Comparison of ENCODE assay signal across 8 cellular contexts in the genomic region with DNA sequence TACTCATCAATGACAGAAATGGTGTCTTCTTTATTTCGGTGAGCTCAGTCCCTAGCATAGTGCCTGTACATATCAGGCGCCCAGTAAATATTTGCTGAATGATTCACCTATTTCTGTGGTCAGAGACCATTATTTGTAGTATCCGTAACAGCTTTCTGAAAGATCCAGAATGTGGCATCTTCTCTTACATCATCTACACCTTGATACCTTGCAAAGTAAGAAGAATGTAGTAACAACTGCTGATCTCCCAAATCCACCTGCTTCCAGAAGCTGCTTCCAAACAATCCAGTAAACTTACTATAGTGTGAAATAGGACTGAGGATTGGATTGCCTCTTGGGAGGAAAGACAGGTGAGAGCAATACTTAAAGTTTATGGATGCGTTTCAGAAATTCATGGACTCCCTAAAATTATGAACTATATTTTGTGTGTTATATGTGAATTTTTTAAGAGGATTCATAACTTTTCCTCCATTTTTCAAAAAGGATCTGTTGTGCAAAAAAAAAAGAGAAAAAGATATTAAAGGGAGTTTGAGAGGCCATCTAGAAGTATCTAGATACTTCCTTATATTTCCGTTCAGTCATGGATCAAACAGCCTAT. TPM values are rescaled to one million over a fixed set of nuclear protein-coding genes. Genes with fewer than 3 reads are reported as not detected.
DNase-seq lines count a peak whose midpoint lies in the region; ATAC-seq, FAIRE-seq and TF ChIP-seq lines count a peak whose summit lies in the region.

No MANE protein-coding gene starts in this region.

- H3K9ac ChIP-seq in adipocyte (ENCODE audit: low read length): peak overlapping the region; percentile 87
- H3K9ac ChIP-seq in HepG2 (ENCODE audit: insufficient read depth, low read depth, low read length): peak overlapping the region; percentile 75

- peak in 1 of 2 experiments; percentile 91; a peak in 2 of 4 replicates for TF ChIP-seq EP300 in HepG2 (IDR thresholded peaks at IDR 0.05; ENCODE audit: low read depth in 2 of 2, low read length in 2 of 2)
- peak; percentile 73 for TF ChIP-seq EP300 in HepG2 (CRISPR knock-in tag; IDR thresholded peaks at IDR 0.05; ENCODE audit: borderline replicate concordance)

- ATAC-seq in HepG2: peak; percentile 69
- ATAC-seq in GM18870 (IDR thresholded peaks at IDR 0.05; ENCODE audit: unreplicated experiment): no peak

- no peak for TF ChIP-seq POLR2A in HepG2 (IDR thresholded peaks at IDR 0.05; ENCODE audit: insufficient read depth in 1 of 2, low read depth in 2 of 2, low read length in 2 of 2)
- no peak for TF ChIP-seq POLR2A in uterus (IDR thresholded peaks at IDR 0.05)

- TF ChIP-seq RAD21 in HepG2 (CRISPR knock-in tag; IDR thresholded peaks at IDR 0.05): no peak

- WGBS in HepG2 (ENCODE audit: low lambda C conversion rate): 32% methylated on average over 5 of the region's 5 CpGs

- CTCF ChIA-PET in AG04449 (lab: Yijun Ruan, JAX) (interaction anchor here (0.8 to 1.7 kb wide), 5 partner anchors 22 to 305 kb away, joined by 3 to 9 read pairs (median 5); no protein-coding TSS in a partner anchor), HepG2 (lab: Yijun Ruan, JAX; ENCODE audit: low intra/inter-chr PET ratio, low total read pairs) (no interaction called here)

- H2AFZ ChIP-seq in HepG2 (ENCODE audit: low read length): no peak overlapping the region

- intact Hi-C loops in HepG2 (cut with micrococcal nuclease; ENCODE audit: unreplicated experiment) (no loop called here), uterus (cut with DNase I; ENCODE audit: low total_unique reads) (no loop called here)

- H3K9me3 ChIP-seq in adipocyte (ENCODE audit: control insufficient read depth, low read length) (no peaks in the 10 kb centered on the region), HepG2 (ENCODE audit: low read length) (no peaks in the 10 kb centered on the region), uterus (no peaks in the 10 kb centered on the region)

- H4K20me1 ChIP-seq in HepG2 (ENCODE audit: insufficient read depth, low read length): peaks cover 18% of the 10 kb centered on the region; the same call in 1 of the 2 replicates

- H3K4me1 ChIP-seq in adipocyte (ENCODE audit: control insufficient read depth, insufficient read depth, low read length) (peaks cover 23% of the 10 kb centered on the region), HepG2 (ENCODE audit: insufficient read depth, low read length) (peaks cover 65% of the 10 kb centered on the region), uterus (peaks cover 0 to 6% of the 10 kb centered on the region in 2 donors)

- POLR2A ChIA-PET in AG04449 (lab: Yijun Ruan, JAX) (interaction anchor here (0.8 to 1.3 kb wide), 4 partner anchors 9 to 466 kb away, joined by 3 to 5 read pairs (median 4); no protein-coding TSS in a partner anchor), HepG2 (lab: Yijun Ruan, JAX) (interaction anchor here (0.5 to 2.9 kb wide), 35 partner anchors 9 to 1215 kb away, joined by 3 to 45 read pairs (median 5); a partner anchor contains a TSS)

- H3K36me3 ChIP-seq in adipocyte (ENCODE audit: control insufficient read depth, insufficient read depth, low read length, severe bottlenecking) (no peaks in the 10 kb centered on the region), HepG2 (replicated peaks in 1 of 2; ENCODE audit: control insufficient read depth in 1 of 2, insufficient read depth in 2 of 2, low read length in 2 of 2) (peaks cover 2 to 7% of the 10 kb centered on the region in 2 experiments; a peak in 3 of 5 replicates), uterus (no peaks in the 10 kb centered on the region)

- in situ Hi-C loops in HepG2 (cut with HindIII; ENCODE audit: extremely low pct_ligation_motif_present, low pct_unique_long_range_greater_than_20kb): no loop called here

- no TSS peak for BruUV-seq in HepG2 (replicated peaks; lab: Mats Ljungman, UMichigan)

- peaks cover 38% of the 10 kb centered on the region for H3K79me2 ChIP-seq in HepG2 (ENCODE audit: insufficient read depth, low read length)

- H3K4me3 ChIP-seq in AG04449 (ENCODE audit: low read depth, low read length) (peak overlapping the region; percentile 67), adipocyte (ENCODE audit: low read length) (peak overlapping the region; percentile 89), HepG2 (replicated peaks in 1 of 3; ENCODE audit: insufficient read depth in 1 of 3, low read depth in 2 of 3, low read length in 3 of 3) (peak overlapping the region; percentile 41 to 66 (median 42); a peak in 5 of 6 replicates), uterus (peak overlapping the region; percentile 84 to 94)

- no peaks in the 10 kb centered on the region for H3K27me3 ChIP-seq in adipocyte (replicated peaks; ENCODE audit: control insufficient read depth, insufficient read depth, low read length)
- H3K27me3 ChIP-seq in HepG2 (ENCODE audit: control insufficient read depth in 1 of 2, insufficient read depth in 2 of 2, low read length in 2 of 2): no peaks in the 10 kb centered on the region; a peak in 1 of 5 replicates
- no peaks in the 10 kb centered on the region for H3K27me3 ChIP-seq in uterus

- H3K27ac ChIP-seq in HepG2 (ENCODE audit: extremely low read length, insufficient read depth, low read length) (peak overlapping the region; percentile 88), uterus (peak overlapping the region; percentile 85 to 89)

- no peak for FAIRE-seq in HepG2 (lab: Jason Lieb, UNC)

- H3K4me2 ChIP-seq in HepG2 (ENCODE audit: low read depth, low read length): peak overlapping the region; percentile 94

- DNase-seq in AG04449 (ENCODE audit: low read depth, low spot score) (peak; percentile 21), HS-27A (ENCODE audit: low read depth) (peak; percentile 41), adipocyte (ENCODE audit: low read depth) (peak; percentile 65), HepG2 (ENCODE audit: low spot score) (peak; percentile 96), uterus (no peak), NCI-H774 (lab: John Stamatoyannopoulos, UW) (no peak)
- DNase-seq in stimulated activated CD4-positive, alpha-beta T cell treated with anti-CD3 and anti-CD28 coated beads, Interleukin-4, amount 100 ng/mL, for 24 hours: no peak

- TF ChIP-seq CTCF in AG04449 (IDR thresholded peaks at IDR 0.05; ENCODE audit: insufficient read depth, low read length, missing control alignments) (no peak), HepG2 (CRISPR knock-in tag; IDR thresholded peaks at IDR 0.05) (no peak), uterus (IDR thresholded peaks at IDR 0.05) (no peak)

TF ChIP-seq in HepG2, 621 proteins besides CTCF, POLR2A, EP300 and RAD21 (continues in another document):
- no peak; the same call in 1 of the 2 replicates for TF ChIP-seq YEATS4 (CRISPR knock-in tag; IDR thresholded peaks at IDR 0.05; ENCODE audit: borderline replicate concordance)
- TF ChIP-seq CEBPG (CRISPR knock-in tag; IDR thresholded peaks at IDR 0.05): peak; percentile 88
- peak; percentile 59; the same call in 1 of the 2 replicates for TF ChIP-seq ZNF670 (CRISPR knock-in tag; IDR thresholded peaks at IDR 0.05; ENCODE audit: borderline replicate concordance)
- TF ChIP-seq, protein P1, sequence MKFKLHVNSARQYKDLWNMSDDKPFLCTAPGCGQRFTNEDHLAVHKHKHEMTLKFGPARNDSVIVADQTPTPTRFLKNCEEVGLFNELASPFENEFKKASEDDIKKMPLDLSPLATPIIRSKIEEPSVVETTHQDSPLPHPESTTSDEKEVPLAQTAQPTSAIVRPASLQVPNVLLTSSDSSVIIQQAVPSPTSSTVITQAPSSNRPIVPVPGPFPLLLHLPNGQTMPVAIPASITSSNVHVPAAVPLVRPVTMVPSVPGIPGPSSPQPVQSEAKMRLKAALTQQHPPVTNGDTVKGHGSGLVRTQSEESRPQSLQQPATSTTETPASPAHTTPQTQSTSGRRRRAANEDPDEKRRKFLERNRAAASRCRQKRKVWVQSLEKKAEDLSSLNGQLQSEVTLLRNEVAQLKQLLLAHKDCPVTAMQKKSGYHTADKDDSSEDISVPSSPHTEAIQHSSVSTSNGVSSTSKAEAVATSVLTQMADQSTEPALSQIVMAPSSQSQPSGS (CRISPR knock-in tag; IDR thresholded peaks at IDR 0.05): peak; percentile 63; the same call in 1 of the 2 replicates

RNA-seq across cellular contexts. Expression of a gene that starts 0.9 kb away (rescaled TPM):
- total RNA-seq in HepG2 (2016; rRNA removed; fragmentation: Illumina TruSeq; extraction: Trizol) (12.1 and 20.6 TPM in 2 replicates), uterus (10 to 100 TPM in 3 of 4 donors, 1 to 10 TPM in 1; 4.6 to 29.7 (median 10.6) TPM)
- 10.5 and 13.0 TPM in 2 replicates for total RNA-seq in HepG2 (2016; cell fraction: cytosol; rRNA removed; fragmentation: Illumina TruSeq; extraction: Trizol; ENCODE audit: low read depth)
- total RNA-seq in HepG2 (2016; cell fraction: insoluble cytoplasmic fraction; rRNA removed; fragmentation: Illumina TruSeq; extraction: Trizol): 11.7 and 17.6 TPM in 2 replicates
- total RNA-seq in HepG2 (2016; cell fraction: membrane; rRNA removed; fragmentation: Illumina TruSeq; extraction: Trizol): 6.6 and 10.3 TPM in 2 replicates
- 17.4 and 19.6 TPM in 2 replicates for total RNA-seq in HepG2 (2016; cell fraction: nucleus; rRNA removed; fragmentation: Illumina TruSeq; extraction: Trizol)
- 15.3 and 19.2 TPM in 2 replicates for polyA plus RNA-seq in HepG2 (2011; rRNA removed)
- polyA plus RNA-seq in HepG2 (2011; cell fraction: cytosol; rRNA removed): 9.0 and 11.6 TPM in 2 replicates
- polyA plus RNA-seq in HepG2 (2011; cell fraction: nucleus; rRNA removed): 13.3 and 14.0 TPM in 2 replicates
- polyA plus RNA-seq in HepG2 (2012): 14.6 and 15.3 TPM in 2 replicates
- polyA plus RNA-seq in HepG2 (2016; cell fraction: cytosol; fragmentation: Illumina TruSeq; extraction: Trizol; ENCODE audit: low read depth): 0.40 and 0.42 TPM in 2 replicates
- 12.3 and 15.6 TPM in 2 replicates for polyA plus RNA-seq in HepG2 (2016; cell fraction: insoluble cytoplasmic fraction; fragmentation: Illumina TruSeq; extraction: Trizol; ENCODE audit: low read depth)
- polyA plus RNA-seq in HepG2 (2016; cell fraction: membrane; fragmentation: Illumina TruSeq; extraction: Trizol; ENCODE audit: low read depth): 1.3 and 1.6 TPM in 2 replicates
- polyA plus RNA-seq in HepG2 (2016; cell fraction: nucleus; fragmentation: Illumina TruSeq; extraction: Trizol; ENCODE audit: insufficient read depth, low read depth): 17.3 and 20.1 TPM in 2 replicates
- 21.4 and 25.2 TPM in 2 replicates for polyA minus RNA-seq in HepG2 (2011; rRNA and poly(A)+ RNA removed; ENCODE audit: low replicate concordance)
- polyA minus RNA-seq in HepG2 (2011; cell fraction: cytosol; rRNA and poly(A)+ RNA removed): 22.2 and 26.1 TPM in 2 replicates
- polyA minus RNA-seq in HepG2 (2011; cell fraction: nucleus; rRNA and poly(A)+ RNA removed): 39.1 and 42.6 TPM in 2 replicates

Comparison
In these comparisons a context has a peak if more than half of its experiments do, and no peak if none do; other contexts are left out.
1. DNase-seq: peak in AG04449 (single experiment), HS-27A (single experiment), adipocyte (single experiment) and HepG2 (single experiment); none in uterus (0 of 2), NCI-H774 (single experiment) and stimulated activated CD4-positive, alpha-beta T cell treated with anti-CD3 and anti-CD28 coated beads, Interleukin-4, amount 100 ng/mL, for 24 hours (single experiment).
2. Peak in every context shown above with its lines, with median percentiles within 50 percentile points of each other: H3K4me3 ChIP-seq.